In the genomic region with DNA sequence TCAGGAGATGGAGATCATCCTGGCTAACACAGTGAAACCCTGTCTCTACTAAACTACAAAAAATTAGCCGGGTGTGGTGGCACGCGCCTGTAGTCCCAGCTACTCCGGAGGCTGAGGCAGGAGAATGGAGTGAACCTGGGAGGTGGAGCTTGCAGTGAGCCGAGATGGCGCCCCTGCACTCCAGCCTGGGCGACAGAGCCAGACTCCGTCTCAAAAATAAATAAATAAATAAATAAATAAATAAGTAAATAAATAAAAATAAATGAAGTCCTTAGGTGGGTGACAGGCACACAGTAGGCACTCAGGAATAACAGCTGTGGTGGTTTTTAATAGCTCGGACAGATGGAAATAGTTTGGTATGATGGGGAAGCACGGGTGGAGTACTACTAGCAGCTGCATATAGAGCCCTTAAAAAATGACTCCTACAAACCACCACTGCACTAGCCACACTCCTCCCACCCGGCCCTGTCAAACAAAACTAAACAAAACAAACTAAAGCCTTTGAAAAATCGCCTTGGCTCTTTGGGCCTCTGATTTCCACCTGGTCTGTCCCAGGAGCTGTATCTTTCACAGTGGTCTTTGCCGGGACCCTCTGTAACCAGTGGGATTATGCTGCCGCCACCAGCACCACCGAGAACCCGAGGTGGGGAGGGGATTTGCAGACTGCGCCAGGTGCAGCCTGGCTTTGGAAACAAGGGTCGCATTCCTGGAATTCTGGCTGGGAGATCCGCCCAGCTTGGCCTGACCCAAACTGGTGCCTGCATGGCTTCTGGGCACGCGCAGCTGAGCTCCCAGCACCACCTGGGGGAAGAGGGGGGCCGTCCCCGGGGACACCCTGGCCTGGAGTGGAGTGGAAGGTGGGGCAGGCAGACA, we compare ENCODE assay signal across 11 cellular contexts. TPM values are rescaled to one million over a fixed set of nuclear protein-coding genes. Genes with fewer than 3 reads are reported as not detected.
DNase-seq lines count a peak whose midpoint lies in the region; ATAC-seq and TF ChIP-seq lines count a peak whose summit lies in the region.
"Had no signal": no experiment of that assay in that cellular context is flagged by ENCODE, and none has a peak within 500 bp of the region (broad histone marks: within the 10 kb centered on the region; RNA-seq: fewer than 3 reads in every experiment).

No MANE protein-coding gene starts in this region.

- H3K27ac ChIP-seq in BLaER1 (no peak overlapping the region), SK-N-SH (ENCODE audit: low read depth in 2 of 2, low read length in 1 of 2) (no peak overlapping the region)

- POLR2A ChIA-PET in GM10248 (lab: Yijun Ruan, JAX) (no interaction called here), SK-N-SH (lab: Yijun Ruan, JAX) (interaction anchor here (0.6 kb wide), 1 partner anchor 34 kb away, joined by 3 read pairs; the partner anchor contains the start of gene RNU6ATAC)

- TF ChIP-seq CTCF in fibroblast of villous mesenchyme (IDR thresholded peaks at IDR 0.05; ENCODE audit: insufficient read depth, low read depth, low read length) (no peak), neural crest cell (conservative IDR thresholded peaks at IDR 0.05) (no peak), GM10248 (IDR thresholded peaks at IDR 0.05; ENCODE audit: control extremely low read depth, extremely low read depth, low read depth, missing control alignments) (no peak), SK-N-SH (IDR thresholded peaks at IDR 0.05) (no peak)

- peaks cover 20% of the 10 kb centered on the region; the same call in 1 of the 2 replicates for H3K27me3 ChIP-seq in BLaER1
- no peaks in the 10 kb centered on the region for H3K27me3 ChIP-seq in SK-N-SH (ENCODE audit: insufficient read depth)

- peak overlapping the region; percentile 31 for H3K4me3 Mint-ChIP-seq in neural crest cell
- H3K4me3 Mint-ChIP-seq: activated naive CD8-positive, alpha-beta T cell treated with anti-CD3 and anti-CD28 coated beads, Interleukin-2, amount 50 U/mL, for 24 hours; T-helper 1 cell treated with Interleukin-12 subunit alpha and Interleukin-12 subunit beta and Interleukin-4 antibody, amounts not matched to agents 30 μg/mL and 1 μg/mL, for 36 hours had no signal

- WGBS in SK-N-SH (ENCODE audit: low lambda C conversion rate), result 76% methylated on average over 17 of the region's 23 CpGs

- ATAC-seq in GM18868 (IDR thresholded peaks at IDR 0.05; ENCODE audit: unreplicated experiment), result no peak
- ATAC-seq: activated naive CD8-positive, alpha-beta T cell treated with anti-CD3 and anti-CD28 coated beads, Interleukin-2, amount 50 U/mL, for 24 hours had no signal

- TF ChIP-seq EP300 in SK-N-SH (IDR thresholded peaks at IDR 0.05; ENCODE audit: borderline replicate concordance in 1 of 2, low read depth in 1 of 2, low read length in 1 of 2), result no peak

- H3K9ac ChIP-seq in BLaER1, result no peak overlapping the region
- H3K9ac ChIP-seq in SK-N-SH, result no peak overlapping the region

- H3K36me3 ChIP-seq in BLaER1 (no peaks in the 10 kb centered on the region), SK-N-SH (replicated peaks in 1 of 2; ENCODE audit: control insufficient read depth in 1 of 2, insufficient read depth in 2 of 2, low read length in 1 of 2) (no peaks in the 10 kb centered on the region)

- peaks cover 14% of the 10 kb centered on the region for H3K4me1 Mint-ChIP-seq in neural crest cell

- no peaks in the 10 kb centered on the region for H3K79me2 ChIP-seq in SK-N-SH (ENCODE audit: insufficient read depth)

- H3K9me3 ChIP-seq in BLaER1 (no peaks in the 10 kb centered on the region), SK-N-SH (no peaks in the 10 kb centered on the region)

- H4K20me1 ChIP-seq in BLaER1, result no peaks in the 10 kb centered on the region
- no peaks in the 10 kb centered on the region for H4K20me1 ChIP-seq in SK-N-SH (ENCODE audit: insufficient read depth)

- H3K9me3 Mint-ChIP-seq in neural crest cell, result no peaks in the 10 kb centered on the region
- H3K9me3 Mint-ChIP-seq: activated naive CD8-positive, alpha-beta T cell treated with anti-CD3 and anti-CD28 coated beads, Interleukin-2, amount 50 U/mL, for 24 hours; T-helper 1 cell treated with Interleukin-12 subunit alpha and Interleukin-12 subunit beta and Interleukin-4 antibody, amounts not matched to agents 30 μg/mL and 1 μg/mL, for 36 hours had no signal

- no peak overlapping the region for H3K4me3 ChIP-seq in BLaER1
- H3K4me3 ChIP-seq in fibroblast of villous mesenchyme (ENCODE audit: low read depth, low read length), result no peak overlapping the region
- H3K4me3 ChIP-seq in SK-N-SH (ENCODE audit: low read depth in 2 of 2, low read length in 1 of 2), result no peak overlapping the region

- no peaks in the 10 kb centered on the region for H3K9me2 ChIP-seq in SK-N-SH

- no peaks in the 10 kb centered on the region for H3K36me3 Mint-ChIP-seq in neural crest cell (ENCODE audit: low read depth)

- CTCF ChIA-PET in GM10248 (lab: Yijun Ruan, JAX) (no interaction called here), SK-N-SH (lab: Yijun Ruan, JAX) (no interaction called here)

- peak; percentile 63 for DNase-seq in NCI-H345 (lab: John Stamatoyannopoulos, UW)
- DNase-seq in fibroblast of villous mesenchyme (ENCODE audit: low read depth), result peak; percentile 18
- no peak for DNase-seq in neural crest cell (ENCODE audit: low read depth, low spot score)
- no peak for DNase-seq in GM10248 (ENCODE audit: extremely low spot score)
- no peak for DNase-seq in inferior parietal cortex (ENCODE audit: extremely low spot score)
- no peak for DNase-seq in SK-N-SH
- DNase-seq: activated naive CD8-positive, alpha-beta T cell treated with anti-CD3 and anti-CD28 coated beads, Interleukin-2, amount 50 U/mL, for 24 hours; COR-L47 had no signal

- no peak overlapping the region for H2AFZ ChIP-seq in SK-N-SH (ENCODE audit: low read depth)

- peaks cover 53% of the 10 kb centered on the region for H3K4me1 ChIP-seq in BLaER1
- H3K4me1 ChIP-seq in SK-N-SH (ENCODE audit: control insufficient read depth in 1 of 2, insufficient read depth in 2 of 2, low read depth in 1 of 2, low read length in 1 of 2), result peaks cover 0 to 9% of the 10 kb centered on the region in 2 experiments; a peak in 1 of 4 replicates

- no peaks in the 10 kb centered on the region for H3F3A ChIP-seq in SK-N-SH (replicated peaks; ENCODE audit: insufficient read depth)

- no peak for TF ChIP-seq RAD21 in SK-N-SH (IDR thresholded peaks at IDR 0.05; ENCODE audit: low read length)

- H3K27ac Mint-ChIP-seq in neural crest cell (ENCODE audit: unreplicated experiment), result no peak overlapping the region
- H3K27ac Mint-ChIP-seq: activated naive CD8-positive, alpha-beta T cell treated with anti-CD3 and anti-CD28 coated beads, Interleukin-2, amount 50 U/mL, for 24 hours; T-helper 1 cell treated with Interleukin-12 subunit alpha and Interleukin-12 subunit beta and Interleukin-4 antibody, amounts not matched to agents 30 μg/mL and 1 μg/mL, for 36 hours had no signal

- H3K4me2 ChIP-seq in BLaER1 (peak overlapping the region; percentile 39), SK-N-SH (no peak overlapping the region)

- peaks cover 2% of the 10 kb centered on the region for H3K27me3 Mint-ChIP-seq in neural crest cell (ENCODE audit: low read depth)
- H3K27me3 Mint-ChIP-seq: activated naive CD8-positive, alpha-beta T cell treated with anti-CD3 and anti-CD28 coated beads, Interleukin-2, amount 50 U/mL, for 24 hours had no signal

TF ChIP-seq in SK-N-SH, 30 proteins besides CTCF, POLR2A, EP300 and RAD21:
- TF ChIP-seq MXI1 (IDR thresholded peaks at IDR 0.05; ENCODE audit: low read depth, low read length) (no peak), EZH2phosphoT487 (IDR thresholded peaks at IDR 0.05; ENCODE audit: borderline replicate concordance, low read depth) (no peak), NFIC (IDR thresholded peaks at IDR 0.05; ENCODE audit: borderline replicate concordance) (no peak), SMC3 (IDR thresholded peaks at IDR 0.05; ENCODE audit: low read depth, low read length) (no peak), JUND (IDR thresholded peaks at IDR 0.05) (no peak), POLR2AphosphoS5 (IDR thresholded peaks at IDR 0.05; ENCODE audit: low read depth, low read length) (no peak)
- TF ChIP-seq, protein P1, sequence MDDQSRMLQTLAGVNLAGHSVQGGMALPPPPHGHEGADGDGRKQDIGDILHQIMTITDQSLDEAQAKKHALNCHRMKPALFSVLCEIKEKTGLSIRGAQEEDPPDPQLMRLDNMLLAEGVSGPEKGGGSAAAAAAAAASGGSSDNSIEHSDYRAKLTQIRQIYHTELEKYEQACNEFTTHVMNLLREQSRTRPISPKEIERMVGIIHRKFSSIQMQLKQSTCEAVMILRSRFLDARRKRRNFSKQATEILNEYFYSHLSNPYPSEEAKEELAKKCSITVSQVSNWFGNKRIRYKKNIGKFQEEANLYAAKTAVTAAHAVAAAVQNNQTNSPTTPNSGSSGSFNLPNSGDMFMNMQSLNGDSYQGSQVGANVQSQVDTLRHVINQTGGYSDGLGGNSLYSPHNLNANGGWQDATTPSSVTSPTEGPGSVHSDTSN (IDR thresholded peaks at IDR 0.05), result no peak

RNA-seq across cellular contexts. Expression of gene WDR5, which starts 5.1 kb away (rescaled TPM):
- 19.3 and 22.0 TPM in 2 replicates for total RNA-seq in fibroblast of villous mesenchyme
- 67.2 and 68.2 TPM in 2 replicates for total RNA-seq in neural crest cell
- 35.1 and 36.6 TPM in 2 replicates for polyA plus RNA-seq in SK-N-SH (2012; rRNA removed)
- 24.3 and 32.1 TPM in 2 replicates for polyA plus RNA-seq in SK-N-SH (2012; cell fraction: cytosol; rRNA removed)
- 61.4 and 63.3 TPM in 2 replicates for polyA plus RNA-seq in SK-N-SH (2012; cell fraction: nucleus; rRNA removed)

RNA-seq across cellular contexts. Expression of gene RNU6ATAC, which starts 33.6 kb away (rescaled TPM):
- not detected in 2 replicates for total RNA-seq in fibroblast of villous mesenchyme
- total RNA-seq in neural crest cell, result 71.3 and 108 TPM in 2 replicates
- not detected in 2 replicates for polyA plus RNA-seq in SK-N-SH (2012; rRNA removed)
- polyA plus RNA-seq in SK-N-SH (2012; cell fraction: cytosol; rRNA removed), result not detected in 2 replicates
- polyA plus RNA-seq in SK-N-SH (2012; cell fraction: nucleus; rRNA removed), result not detected in 2 replicates

Comparison
In these comparisons a context has a peak if more than half of its experiments do, and no peak if none do; other contexts are left out.
1. DNase-seq: peak in NCI-H345 (single experiment) and fibroblast of villous mesenchyme (single experiment); none in neural crest cell (single experiment), GM10248 (single experiment), inferior parietal cortex (single experiment) and SK-N-SH (single experiment).
2. RNA of gene RNU6ATAC, which starts 33.6 kb away (total RNA-seq): 71.3 to 108 TPM in neural crest cell; not detected in fibroblast of villous mesenchyme; every median in the first group is over 10 times any median in the second.